ENCODE assay signal across 8 cellular contexts in the genomic region with DNA sequence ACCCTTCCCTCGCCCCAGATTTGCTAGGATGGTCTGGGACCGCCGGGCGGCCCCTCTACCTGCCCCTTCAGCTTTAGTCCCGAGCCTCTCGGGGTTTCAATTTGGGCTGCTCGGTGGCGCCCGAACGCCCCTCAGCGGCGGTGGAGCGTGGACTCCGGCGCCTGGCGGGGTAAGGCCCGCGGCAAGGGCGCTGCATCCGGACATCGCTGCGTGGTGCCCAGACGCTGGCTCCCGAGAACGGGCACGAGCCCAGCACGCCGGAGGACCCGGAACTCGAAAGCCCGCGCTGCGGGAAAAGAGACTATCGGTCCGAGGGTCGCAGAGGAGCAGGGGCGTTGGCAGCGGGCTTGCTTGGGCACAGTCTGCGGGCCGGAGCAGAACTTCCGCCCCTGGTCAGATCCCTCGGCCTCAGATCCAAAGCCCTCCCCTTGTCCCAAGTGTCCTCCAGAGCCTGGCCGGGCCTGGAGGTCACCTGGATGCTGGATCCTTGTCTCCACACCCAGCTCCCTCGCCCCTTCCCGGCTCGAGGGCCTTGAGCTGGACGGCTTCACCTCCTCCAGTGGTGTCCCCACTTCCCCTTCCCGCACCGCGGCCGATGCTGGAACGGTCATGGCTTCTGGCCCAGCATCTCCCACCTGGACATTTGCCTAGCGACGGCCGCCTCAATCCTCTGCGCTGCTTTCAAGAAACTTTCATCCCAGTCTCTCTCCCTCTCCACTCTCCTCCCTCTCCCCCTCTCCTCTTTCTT. TPM values are rescaled to one million over a fixed set of nuclear protein-coding genes. Genes with fewer than 3 reads are reported as not detected.
DNase-seq lines count a peak whose midpoint lies in the region; ATAC-seq lines count a peak whose summit lies in the region.

No MANE protein-coding gene starts in this region.

- H3K36me3 Mint-ChIP-seq in activated CD4-positive, alpha-beta T cell treated with anti-CD3 and anti-CD28 coated beads, Interleukin-2, amount 10 ng/mL, durations not matched to agents 7 days and 5 days (ENCODE audit: low read depth), result peaks cover 6% of the 10 kb centered on the region

- CTCF ChIA-PET in activated CD4-positive, alpha-beta T cell treated with anti-CD3 and anti-CD28 coated beads, Interleukin-2, amount 10 ng/mL, durations not matched to agents 7 days and 5 days (lab: Charles Lee), result no interaction called here

- H3K27me3 Mint-ChIP-seq in activated CD4-positive, alpha-beta T cell treated with anti-CD3 and anti-CD28 coated beads, Interleukin-2, amount 10 ng/mL, durations not matched to agents 7 days and 5 days, result peaks cover 64% of the 10 kb centered on the region
- peaks cover 90% of the 10 kb centered on the region for H3K27me3 Mint-ChIP-seq in stimulated activated naive CD8-positive, alpha-beta T cell treated with anti-CD3 and anti-CD28 coated beads, Interleukin-15, amount 100 ng/mL, for 72 hours

- POLR2A ChIA-PET in activated CD4-positive, alpha-beta T cell treated with anti-CD3 and anti-CD28 coated beads, Interleukin-2, amount 10 ng/mL, durations not matched to agents 7 days and 5 days (lab: Charles Lee), result no interaction called here

- H3K9me3 Mint-ChIP-seq in activated CD4-positive, alpha-beta T cell treated with anti-CD3 and anti-CD28 coated beads, Interleukin-2, amount 10 ng/mL, durations not matched to agents 7 days and 5 days, result no peaks in the 10 kb centered on the region
- H3K9me3 Mint-ChIP-seq in stimulated activated naive CD8-positive, alpha-beta T cell treated with anti-CD3 and anti-CD28 coated beads, Interleukin-15, amount 100 ng/mL, for 72 hours, result no peaks in the 10 kb centered on the region

- ATAC-seq in stimulated activated naive CD8-positive, alpha-beta T cell treated with anti-CD3 and anti-CD28 coated beads, Interleukin-15, amount 100 ng/mL, for 72 hours, result peak; percentile 43
- ATAC-seq in GM19452 (IDR thresholded peaks at IDR 0.05; ENCODE audit: unreplicated experiment) (no peak), HG03457 (IDR thresholded peaks at IDR 0.05; ENCODE audit: unreplicated experiment) (no peak)

- no peak for DNase-seq in activated CD4-positive, alpha-beta T cell treated with anti-CD3 and anti-CD28 coated beads, Interleukin-2, amount 10 ng/mL, durations not matched to agents 7 days and 5 days
- no peak for DNase-seq in activated CD4-positive, alpha-beta T cell treated with anti-CD3 and anti-CD28 coated beads, Interleukin-2, amount 50 U/mL, for 4 hours
- peak; percentile 43 to 49 for DNase-seq in activated T-cell treated with anti-CD3 and anti-CD28 coated beads, Interleukin-2, amount 50 U/mL, for 48 hours
- DNase-seq in iris pigment epithelial cell (ENCODE audit: low read depth), result peak; percentile 12
- peak; percentile 41 to 47 for DNase-seq in stimulated activated naive CD8-positive, alpha-beta T cell treated with anti-CD3 and anti-CD28 coated beads, Interleukin-15, amount 100 ng/mL, for 72 hours
- DNase-seq in NCI-H1092 (lab: John Stamatoyannopoulos, UW), result no peak

- H3K4me1 Mint-ChIP-seq in activated CD4-positive, alpha-beta T cell treated with anti-CD3 and anti-CD28 coated beads, Interleukin-2, amount 10 ng/mL, durations not matched to agents 7 days and 5 days, result peaks cover 33% of the 10 kb centered on the region
- peaks cover 59% of the 10 kb centered on the region for H3K4me1 Mint-ChIP-seq in stimulated activated naive CD8-positive, alpha-beta T cell treated with anti-CD3 and anti-CD28 coated beads, Interleukin-15, amount 100 ng/mL, for 72 hours

- H3K27ac Mint-ChIP-seq in activated CD4-positive, alpha-beta T cell treated with anti-CD3 and anti-CD28 coated beads, Interleukin-2, amount 10 ng/mL, durations not matched to agents 7 days and 5 days, result peak overlapping the region; percentile 72
- H3K27ac Mint-ChIP-seq in stimulated activated naive CD8-positive, alpha-beta T cell treated with anti-CD3 and anti-CD28 coated beads, Interleukin-15, amount 100 ng/mL, for 72 hours, result no peak overlapping the region

- peak overlapping the region; percentile 77 for H3K4me3 Mint-ChIP-seq in activated CD4-positive, alpha-beta T cell treated with anti-CD3 and anti-CD28 coated beads, Interleukin-2, amount 10 ng/mL, durations not matched to agents 7 days and 5 days
- peak overlapping the region; percentile 36 to 75 for H3K4me3 Mint-ChIP-seq in stimulated activated naive CD8-positive, alpha-beta T cell treated with anti-CD3 and anti-CD28 coated beads, Interleukin-15, amount 100 ng/mL, for 72 hours

RNA-seq across cellular contexts. Expression of a gene that starts 2.9 kb away (rescaled TPM):
- not detected for total RNA-seq in activated CD4-positive, alpha-beta T cell treated with anti-CD3 and anti-CD28 coated beads, Interleukin-2, amount 10 ng/mL, durations not matched to agents 7 days and 5 days

Comparison
In these comparisons a context has a peak if more than half of its experiments do, and no peak if none do; other contexts are left out.
1. DNase-seq: peak in activated T-cell treated with anti-CD3 and anti-CD28 coated beads, Interleukin-2, amount 50 U/mL, for 48 hours (2 of 2), iris pigment epithelial cell (single experiment) and stimulated activated naive CD8-positive, alpha-beta T cell treated with anti-CD3 and anti-CD28 coated beads, Interleukin-15, amount 100 ng/mL, for 72 hours (2 of 2); none in activated CD4-positive, alpha-beta T cell treated with anti-CD3 and anti-CD28 coated beads, Interleukin-2, amount 10 ng/mL, durations not matched to agents 7 days and 5 days (single experiment), activated CD4-positive, alpha-beta T cell treated with anti-CD3 and anti-CD28 coated beads, Interleukin-2, amount 50 U/mL, for 4 hours (0 of 2) and NCI-H1092 (single experiment).